Comparison of ENCODE assay signal across 19 cellular contexts in genomic region chr7:68417659-68418058, GRCh38.
"Had no signal": no experiment of that assay in that cellular context is flagged by ENCODE, and none has a peak within 500 bp of the region (broad histone marks: within the 10 kb centered on the region; RNA-seq: fewer than 3 reads in every experiment).

No MANE protein-coding gene starts in this region.

- DNase-seq: activated B cell treated with CpG ODN at 0.5 μM for 24 hours; activated CD4-positive, alpha-beta T cell treated with anti-CD3 and anti-CD28 coated beads for 48 hours; activated CD8-positive, alpha-beta T cell treated with anti-CD3 and anti-CD28 coated beads for 36 hours; activated gamma-delta T cell; activated T-cell treated with anti-CD3 and anti-CD28 coated beads, Interleukin-2, amount 50 U/mL, for 72 hours; dorsolateral prefrontal cortex; endodermal cell; left colon; midbrain; right cardiac atrium; stimulated activated CD4-positive, alpha-beta T cell treated with anti-CD3 and anti-CD28 coated beads, Interleukin-15, amount 100 ng/mL, for 24 hours; stimulated activated CD4-positive, alpha-beta T cell treated with anti-CD3 and anti-CD28 coated beads, Interleukin-4, amount 100 ng/mL, for 24 hours; stimulated activated naive CD4-positive, alpha-beta T cell treated with Interleukin-2 at 50 U/mL for 16 hours; substantia nigra; transverse colon had no signal

- H3K9me3 ChIP-seq: transverse colon had no signal

- H3K36me3 ChIP-seq: cardiac muscle cell, gastroesophageal sphincter, transverse colon had no signal

- H3K27ac ChIP-seq: cardiac muscle cell, gastroesophageal sphincter, skin epidermis, transverse colon had no signal

- H3K4me1 ChIP-seq: transverse colon had no signal

- H3K4me3 ChIP-seq: cardiac muscle cell, dorsolateral prefrontal cortex, gastroesophageal sphincter, lung, skin epidermis, transverse colon had no signal
